Comparison of ENCODE assay signal across 1 cellular context in the genomic region with DNA sequence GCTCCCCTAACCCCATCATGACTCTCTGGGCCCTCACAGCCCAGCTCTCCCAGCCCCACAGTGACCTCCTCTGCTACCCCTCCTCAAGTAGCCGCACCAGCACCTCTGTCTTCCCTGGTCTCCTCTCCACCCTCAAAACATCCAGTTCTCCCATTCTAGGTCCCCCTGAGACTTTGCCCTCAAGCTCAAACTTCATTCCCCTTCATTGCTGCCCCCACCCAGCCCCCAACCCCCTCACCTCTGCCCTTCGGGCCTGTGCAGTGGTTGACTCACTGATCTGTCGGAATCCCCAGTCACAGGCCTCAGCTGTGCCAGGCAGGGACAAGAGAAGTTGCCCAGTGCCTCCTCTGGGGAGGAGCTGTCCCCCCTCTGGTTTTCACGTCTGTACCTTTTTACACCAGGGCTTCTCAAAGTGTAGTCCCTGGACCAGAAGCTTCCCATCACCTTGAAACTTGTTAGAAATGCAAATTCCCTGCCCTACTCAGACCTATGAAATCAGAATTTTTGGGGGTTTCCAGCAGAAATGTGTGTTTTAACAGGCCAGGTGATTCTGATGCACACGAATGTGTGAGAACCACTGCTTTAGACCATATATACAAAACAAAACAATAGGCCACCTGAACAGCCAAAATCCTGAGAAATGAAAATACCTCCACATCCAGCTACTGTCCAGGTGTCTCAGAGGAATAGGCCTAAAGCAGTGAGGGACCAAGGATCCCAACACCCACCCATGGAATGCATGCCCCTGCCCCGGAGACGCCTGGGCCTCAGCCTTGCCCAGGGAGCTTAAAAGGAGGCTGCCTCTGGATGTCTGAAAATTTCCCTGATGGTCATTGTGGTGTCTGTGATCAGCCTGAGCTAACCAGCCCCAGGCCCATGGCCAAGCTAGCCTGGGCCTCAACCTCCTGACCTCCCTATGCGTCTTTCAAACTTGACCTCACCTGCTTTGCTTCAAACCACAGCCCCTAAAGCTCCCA.
A peak's percentile ranks its signal among the peaks of the same experiment; 100 is the strongest.
TF ChIP-seq lines count a peak whose summit lies in the region.

No MANE protein-coding gene starts in this region.

TF ChIP-seq in HepG2, 621 proteins besides CTCF, POLR2A, EP300 and RAD21 (continued from another document and continues in another):
- TF ChIP-seq PRPF4 (IDR thresholded peaks at IDR 0.05; ENCODE audit: low read depth, low read length, poor library complexity, severe bottlenecking) = no peak
- TF ChIP-seq ZNF652 (CRISPR knock-in tag; IDR thresholded peaks at IDR 0.05; ENCODE audit: borderline replicate concordance, low read depth) = no peak
- TF ChIP-seq TBX2 (CRISPR knock-in tag; IDR thresholded peaks at IDR 0.05; ENCODE audit: borderline replicate concordance) = no peak; the same call in 1 of the 2 replicates
- no peak for TF ChIP-seq HHEX (CRISPR knock-in tag; IDR thresholded peaks at IDR 0.05)
- peak; percentile 61; the same call in 1 of the 2 replicates for TF ChIP-seq REL (CRISPR knock-in tag; conservative IDR thresholded peaks at IDR 0.05)
- 0 out of 2 replicates have a peak, but pooled peaks have one; percentile 13 for TF ChIP-seq ZNF614 (CRISPR knock-in tag; IDR thresholded peaks at IDR 0.05; ENCODE audit: borderline replicate concordance)
- TF ChIP-seq, protein P1, sequence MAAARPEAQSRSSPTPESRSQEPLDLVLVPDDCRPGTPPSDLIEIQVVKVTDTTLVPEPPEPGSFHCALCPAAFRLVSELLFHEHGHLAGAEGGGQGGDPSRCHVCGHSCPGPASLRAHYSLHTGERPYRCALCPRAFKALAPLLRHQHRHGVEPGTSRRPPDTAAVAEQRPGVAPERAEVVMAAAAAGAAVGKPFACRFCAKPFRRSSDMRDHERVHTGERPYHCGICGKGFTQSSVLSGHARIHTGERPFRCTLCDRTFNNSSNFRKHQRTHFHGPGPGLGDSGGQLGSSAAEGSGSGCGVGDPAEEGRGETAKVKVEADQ (CRISPR knock-in tag; IDR thresholded peaks at IDR 0.05; ENCODE audit: borderline replicate concordance) = no peak
- TF ChIP-seq, protein P2, sequence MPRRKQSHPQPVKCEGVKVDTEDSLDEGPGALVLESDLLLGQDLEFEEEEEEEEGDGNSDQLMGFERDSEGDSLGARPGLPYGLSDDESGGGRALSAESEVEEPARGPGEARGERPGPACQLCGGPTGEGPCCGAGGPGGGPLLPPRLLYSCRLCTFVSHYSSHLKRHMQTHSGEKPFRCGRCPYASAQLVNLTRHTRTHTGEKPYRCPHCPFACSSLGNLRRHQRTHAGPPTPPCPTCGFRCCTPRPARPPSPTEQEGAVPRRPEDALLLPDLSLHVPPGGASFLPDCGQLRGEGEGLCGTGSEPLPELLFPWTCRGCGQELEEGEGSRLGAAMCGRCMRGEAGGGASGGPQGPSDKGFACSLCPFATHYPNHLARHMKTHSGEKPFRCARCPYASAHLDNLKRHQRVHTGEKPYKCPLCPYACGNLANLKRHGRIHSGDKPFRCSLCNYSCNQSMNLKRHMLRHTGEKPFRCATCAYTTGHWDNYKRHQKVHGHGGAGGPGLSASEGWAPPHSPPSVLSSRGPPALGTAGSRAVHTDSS (CRISPR knock-in tag; conservative IDR thresholded peaks at IDR 0.05) = no peak
- no peak for TF ChIP-seq GATA4 (IDR thresholded peaks at IDR 0.05; ENCODE audit: borderline replicate concordance, low read depth)
- TF ChIP-seq, protein P3, sequence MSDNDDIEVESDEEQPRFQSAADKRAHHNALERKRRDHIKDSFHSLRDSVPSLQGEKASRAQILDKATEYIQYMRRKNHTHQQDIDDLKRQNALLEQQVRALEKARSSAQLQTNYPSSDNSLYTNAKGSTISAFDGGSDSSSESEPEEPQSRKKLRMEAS (IDR thresholded peaks at IDR 0.05) = 0 out of 2 replicates have a peak, but pooled peaks have one; percentile 37
- TF ChIP-seq ZNF556 (CRISPR knock-in tag; IDR thresholded peaks at IDR 0.05; ENCODE audit: borderline replicate concordance) = 0 out of 2 replicates have a peak, but pooled peaks have one; percentile 37
- no peak for TF ChIP-seq AGO1 (IDR thresholded peaks at IDR 0.05; ENCODE audit: low read depth, low read length, poor library complexity, severe bottlenecking)
- TF ChIP-seq WIZ (CRISPR knock-in tag; IDR thresholded peaks at IDR 0.05) = 0 out of 2 replicates have a peak, but pooled peaks have one; percentile 12
- peak; percentile 62 for TF ChIP-seq ZFX (CRISPR knock-in tag; IDR thresholded peaks at IDR 0.05; ENCODE audit: low read depth)
- TF ChIP-seq, protein P4, sequence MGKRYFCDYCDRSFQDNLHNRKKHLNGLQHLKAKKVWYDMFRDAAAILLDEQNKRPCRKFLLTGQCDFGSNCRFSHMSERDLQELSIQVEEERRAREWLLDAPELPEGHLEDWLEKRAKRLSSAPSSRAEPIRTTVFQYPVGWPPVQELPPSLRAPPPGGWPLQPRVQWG (CRISPR knock-in tag; IDR thresholded peaks at IDR 0.05; ENCODE audit: borderline replicate concordance, low read depth) = no peak
- TF ChIP-seq YEATS2 (CRISPR knock-in tag; IDR thresholded peaks at IDR 0.05; ENCODE audit: borderline replicate concordance) = no peak
- no peak for TF ChIP-seq ZNF703 (CRISPR knock-in tag; IDR thresholded peaks at IDR 0.05; ENCODE audit: borderline replicate concordance)
- TF ChIP-seq HOXD1 (CRISPR knock-in tag; IDR thresholded peaks at IDR 0.05) = no peak
- 0 out of 2 replicates have a peak, but pooled peaks have one; percentile 13 for TF ChIP-seq ZNF350 (CRISPR knock-in tag; IDR thresholded peaks at IDR 0.05; ENCODE audit: borderline replicate concordance, low read depth)
- no peak for TF ChIP-seq ATF1 (CRISPR knock-in tag; IDR thresholded peaks at IDR 0.05)
- no peak for TF ChIP-seq KDM2A (CRISPR knock-in tag; IDR thresholded peaks at IDR 0.05; ENCODE audit: borderline replicate concordance, low read depth)
- TF ChIP-seq ZNF264 (CRISPR knock-in tag; IDR thresholded peaks at IDR 0.05) = no peak
- TF ChIP-seq ATRX (CRISPR knock-in tag; IDR thresholded peaks at IDR 0.05; ENCODE audit: borderline replicate concordance) = no peak
- 0 out of 2 replicates have a peak, but pooled peaks have one; percentile 0 for TF ChIP-seq MAZ (IDR thresholded peaks at IDR 0.05; ENCODE audit: borderline replicate concordance, low read depth, low read length)
- TF ChIP-seq MAZ (CRISPR knock-in tag; IDR thresholded peaks at IDR 0.05; ENCODE audit: low read depth) = no peak
- TF ChIP-seq, protein P5, sequence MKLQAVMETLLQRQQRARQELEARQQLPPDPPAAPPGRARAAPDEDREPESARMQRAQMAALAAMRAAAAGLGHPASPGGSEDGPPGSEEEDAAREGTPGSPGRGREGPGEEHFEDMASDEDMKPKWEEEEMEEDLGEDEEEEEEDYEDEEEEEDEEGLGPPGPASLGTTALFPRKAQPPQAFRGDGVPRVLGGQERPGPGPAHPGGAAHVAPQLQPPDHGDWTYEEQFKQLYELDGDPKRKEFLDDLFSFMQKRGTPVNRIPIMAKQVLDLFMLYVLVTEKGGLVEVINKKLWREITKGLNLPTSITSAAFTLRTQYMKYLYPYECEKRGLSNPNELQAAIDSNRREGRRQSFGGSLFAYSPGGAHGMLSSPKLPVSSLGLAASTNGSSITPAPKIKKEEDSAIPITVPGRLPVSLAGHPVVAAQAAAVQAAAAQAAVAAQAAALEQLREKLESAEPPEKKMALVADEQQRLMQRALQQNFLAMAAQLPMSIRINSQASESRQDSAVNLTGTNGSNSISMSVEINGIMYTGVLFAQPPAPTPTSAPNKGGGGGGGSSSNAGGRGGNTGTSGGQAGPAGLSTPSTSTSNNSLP (IDR thresholded peaks at IDR 0.05; ENCODE audit: low read depth, low read length) = no peak
- TF ChIP-seq, protein P6, sequence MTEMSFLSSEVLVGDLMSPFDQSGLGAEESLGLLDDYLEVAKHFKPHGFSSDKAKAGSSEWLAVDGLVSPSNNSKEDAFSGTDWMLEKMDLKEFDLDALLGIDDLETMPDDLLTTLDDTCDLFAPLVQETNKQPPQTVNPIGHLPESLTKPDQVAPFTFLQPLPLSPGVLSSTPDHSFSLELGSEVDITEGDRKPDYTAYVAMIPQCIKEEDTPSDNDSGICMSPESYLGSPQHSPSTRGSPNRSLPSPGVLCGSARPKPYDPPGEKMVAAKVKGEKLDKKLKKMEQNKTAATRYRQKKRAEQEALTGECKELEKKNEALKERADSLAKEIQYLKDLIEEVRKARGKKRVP (CRISPR knock-in tag; IDR thresholded peaks at IDR 0.05) = peak in 1 of 2 experiments; percentile 26; a peak in 1 of 4 replicates
- peak; percentile 58; the same call in 1 of the 2 replicates for TF ChIP-seq FOXC1 (CRISPR knock-in tag; IDR thresholded peaks at IDR 0.05; ENCODE audit: borderline replicate concordance)
- TF ChIP-seq, protein P7, sequence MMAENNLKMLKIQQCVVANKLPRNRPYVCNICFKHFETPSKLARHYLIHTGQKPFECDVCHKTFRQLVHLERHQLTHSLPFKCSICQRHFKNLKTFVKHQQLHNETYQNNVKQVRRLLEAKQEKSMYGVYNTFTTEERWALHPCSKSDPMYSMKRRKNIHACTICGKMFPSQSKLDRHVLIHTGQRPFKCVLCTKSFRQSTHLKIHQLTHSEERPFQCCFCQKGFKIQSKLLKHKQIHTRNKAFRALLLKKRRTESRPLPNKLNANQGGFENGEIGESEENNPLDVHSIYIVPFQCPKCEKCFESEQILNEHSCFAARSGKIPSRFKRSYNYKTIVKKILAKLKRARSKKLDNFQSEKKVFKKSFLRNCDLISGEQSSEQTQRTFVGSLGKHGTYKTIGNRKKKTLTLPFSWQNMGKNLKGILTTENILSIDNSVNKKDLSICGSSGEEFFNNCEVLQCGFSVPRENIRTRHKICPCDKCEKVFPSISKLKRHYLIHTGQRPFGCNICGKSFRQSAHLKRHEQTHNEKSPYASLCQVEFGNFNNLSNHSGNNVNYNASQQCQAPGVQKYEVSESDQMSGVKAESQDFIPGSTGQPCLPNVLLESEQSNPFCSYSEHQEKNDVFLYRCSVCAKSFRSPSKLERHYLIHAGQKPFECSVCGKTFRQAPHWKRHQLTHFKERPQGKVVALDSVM (CRISPR knock-in tag; IDR thresholded peaks at IDR 0.05) = 0 out of 2 replicates have a peak, but pooled peaks have one; percentile 8
- no peak for TF ChIP-seq ARNTL (CRISPR knock-in tag; IDR thresholded peaks at IDR 0.05)
- TF ChIP-seq GZF1 (CRISPR knock-in tag; IDR thresholded peaks at IDR 0.05) = peak; percentile 98; the same call in 1 of the 2 replicates
- TF ChIP-seq ARID2 (CRISPR knock-in tag; IDR thresholded peaks at IDR 0.05; ENCODE audit: borderline replicate concordance) = no peak
- TF ChIP-seq GPN1 (CRISPR knock-in tag; IDR thresholded peaks at IDR 0.05; ENCODE audit: borderline replicate concordance) = no peak
- 0 out of 2 replicates have a peak, but pooled peaks have one; percentile 63 for TF ChIP-seq HOXA7 (CRISPR knock-in tag; IDR thresholded peaks at IDR 0.05)
- no peak for TF ChIP-seq MIER2 (CRISPR knock-in tag; IDR thresholded peaks at IDR 0.05)
- TF ChIP-seq, protein P8, sequence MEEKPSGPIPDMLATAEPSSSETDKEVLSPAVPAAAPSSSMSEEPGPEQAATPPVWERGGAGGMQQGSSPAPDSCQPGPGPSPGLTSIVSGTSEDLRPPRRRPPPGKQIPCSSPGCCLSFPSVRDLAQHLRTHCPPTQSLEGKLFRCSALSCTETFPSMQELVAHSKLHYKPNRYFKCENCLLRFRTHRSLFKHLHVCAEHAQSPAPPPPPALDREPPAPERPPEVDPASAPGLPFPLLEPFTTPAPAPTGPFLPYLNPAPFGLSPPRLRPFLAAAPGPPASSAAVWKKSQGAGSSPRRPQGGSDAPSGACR (CRISPR knock-in tag; IDR thresholded peaks at IDR 0.05) = 0 out of 2 replicates have a peak, but pooled peaks have one; percentile 27
- TF ChIP-seq SPEN (CRISPR knock-in tag; IDR thresholded peaks at IDR 0.05; ENCODE audit: low read depth) = no peak
- TF ChIP-seq SRSF1 (optimal IDR thresholded peaks at IDR 0.05; ENCODE audit: low read depth, low read length) = peak; percentile 53
- no peak for TF ChIP-seq PHB2 (IDR thresholded peaks at IDR 0.05; ENCODE audit: partially characterized antibody)
- no peak for TF ChIP-seq MTF1 (CRISPR knock-in tag; IDR thresholded peaks at IDR 0.05)
- TF ChIP-seq ZSCAN21 (CRISPR knock-in tag; IDR thresholded peaks at IDR 0.05; ENCODE audit: borderline replicate concordance) = peak; percentile 36; the same call in 1 of the 2 replicates
- no peak for TF ChIP-seq PTBP1 (IDR thresholded peaks at IDR 0.05; ENCODE audit: low read depth, low read length, poor library complexity, severe bottlenecking)
- TF ChIP-seq, protein P9, sequence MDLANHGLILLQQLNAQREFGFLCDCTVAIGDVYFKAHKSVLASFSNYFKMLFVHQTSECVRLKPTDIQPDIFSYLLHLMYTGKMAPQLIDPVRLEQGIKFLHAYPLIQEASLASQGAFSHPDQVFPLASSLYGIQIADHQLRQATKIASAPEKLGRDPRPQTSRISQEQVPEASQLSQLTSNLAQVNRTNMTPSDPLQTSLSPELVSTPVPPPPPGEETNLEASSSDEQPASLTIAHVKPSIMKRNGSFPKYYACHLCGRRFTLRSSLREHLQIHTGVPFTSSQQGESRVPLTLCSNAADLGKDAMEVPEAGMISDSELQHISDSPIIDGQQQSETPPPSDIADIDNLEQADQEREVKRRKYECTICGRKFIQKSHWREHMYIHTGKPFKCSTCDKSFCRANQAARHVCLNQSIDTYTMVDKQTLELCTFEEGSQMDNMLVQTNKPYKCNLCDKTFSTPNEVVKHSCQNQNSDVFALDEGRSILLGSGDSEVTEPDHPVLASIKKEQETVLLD (CRISPR knock-in tag; IDR thresholded peaks at IDR 0.05; ENCODE audit: low read depth) = 0 out of 2 replicates have a peak, but pooled peaks have one; percentile 4
- no peak for TF ChIP-seq RELA (CRISPR knock-in tag; IDR thresholded peaks at IDR 0.05)
- peak; percentile 8; the same call in 1 of the 2 replicates for TF ChIP-seq ZNF333 (CRISPR knock-in tag; IDR thresholded peaks at IDR 0.05; ENCODE audit: borderline replicate concordance)
- TF ChIP-seq BCL6 (CRISPR knock-in tag; IDR thresholded peaks at IDR 0.05) = no peak
- no peak for TF ChIP-seq ZNF432 (CRISPR knock-in tag; IDR thresholded peaks at IDR 0.05; ENCODE audit: borderline replicate concordance)
- no peak for TF ChIP-seq SAFB2 (CRISPR knock-in tag; IDR thresholded peaks at IDR 0.05; ENCODE audit: borderline replicate concordance, low read depth)
- TF ChIP-seq, protein P10, sequence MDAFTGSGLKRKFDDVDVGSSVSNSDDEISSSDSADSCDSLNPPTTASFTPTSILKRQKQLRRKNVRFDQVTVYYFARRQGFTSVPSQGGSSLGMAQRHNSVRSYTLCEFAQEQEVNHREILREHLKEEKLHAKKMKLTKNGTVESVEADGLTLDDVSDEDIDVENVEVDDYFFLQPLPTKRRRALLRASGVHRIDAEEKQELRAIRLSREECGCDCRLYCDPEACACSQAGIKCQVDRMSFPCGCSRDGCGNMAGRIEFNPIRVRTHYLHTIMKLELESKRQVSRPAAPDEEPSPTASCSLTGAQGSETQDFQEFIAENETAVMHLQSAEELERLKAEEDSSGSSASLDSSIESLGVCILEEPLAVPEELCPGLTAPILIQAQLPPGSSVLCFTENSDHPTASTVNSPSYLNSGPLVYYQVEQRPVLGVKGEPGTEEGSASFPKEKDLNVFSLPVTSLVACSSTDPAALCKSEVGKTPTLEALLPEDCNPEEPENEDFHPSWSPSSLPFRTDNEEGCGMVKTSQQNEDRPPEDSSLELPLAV (CRISPR knock-in tag; conservative IDR thresholded peaks at IDR 0.05; ENCODE audit: low read depth) = 0 out of 2 replicates have a peak, but pooled peaks have one; percentile 52
- TF ChIP-seq ZNF589 (CRISPR knock-in tag; conservative IDR thresholded peaks at IDR 0.05) = 0 out of 2 replicates have a peak, but pooled peaks have one; percentile 59
- 0 out of 2 replicates have a peak, but pooled peaks have one; percentile 45 for TF ChIP-seq ZMAT3 (CRISPR knock-in tag; conservative IDR thresholded peaks at IDR 0.05)
- TF ChIP-seq ZNF224 (CRISPR knock-in tag; IDR thresholded peaks at IDR 0.05) = no peak
- no peak for TF ChIP-seq ARNT2 (CRISPR knock-in tag; IDR thresholded peaks at IDR 0.05; ENCODE audit: low read depth)
